ENCODE assay signal across 1 cellular context in the genomic region with DNA sequence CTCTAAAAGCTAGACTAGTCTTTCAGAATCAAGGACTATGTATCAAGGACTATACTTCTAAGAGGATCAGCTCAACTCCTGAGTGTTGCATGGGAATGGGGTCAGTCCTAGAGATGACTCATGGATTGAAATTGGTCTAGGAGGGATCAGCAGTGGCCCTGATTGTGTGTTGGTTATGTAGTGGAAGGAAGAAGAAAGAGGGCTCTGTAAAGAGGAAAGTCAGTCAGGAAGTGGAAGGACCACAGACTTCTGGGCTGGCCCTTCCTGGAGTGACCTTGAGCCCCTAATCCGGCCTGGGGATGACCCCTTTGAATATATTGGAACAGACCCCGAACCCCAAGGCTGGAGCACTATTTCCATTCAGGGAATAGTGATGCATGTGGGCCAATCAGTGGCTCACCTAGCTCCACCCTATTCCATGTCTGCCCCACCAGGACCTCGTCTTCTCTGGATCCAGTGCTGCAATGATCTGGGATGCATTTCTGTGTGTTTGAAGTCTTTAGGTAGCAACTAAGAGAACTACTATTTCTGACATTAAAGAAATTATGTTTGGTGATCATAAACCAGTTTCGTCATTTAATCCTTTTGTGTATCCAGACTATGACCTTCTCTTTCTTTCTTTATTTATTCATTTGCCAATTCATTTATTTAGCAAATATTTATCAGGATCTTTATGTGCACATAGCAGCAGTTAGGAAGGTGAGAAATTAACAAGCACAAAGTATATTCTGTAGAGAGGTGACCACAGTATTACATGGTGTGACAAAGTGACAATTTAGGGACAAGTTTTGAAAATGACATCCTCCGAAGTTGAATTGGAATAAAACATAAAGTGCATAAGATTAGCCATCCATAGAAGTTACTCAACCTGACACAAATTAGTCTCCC.
TF ChIP-seq lines count a peak whose summit lies in the region.

No MANE protein-coding gene starts in this region.

TF ChIP-seq in HEK293, 187 proteins besides CTCF, POLR2A, EP300 and RAD21:
- TF ChIP-seq, protein P1, sequence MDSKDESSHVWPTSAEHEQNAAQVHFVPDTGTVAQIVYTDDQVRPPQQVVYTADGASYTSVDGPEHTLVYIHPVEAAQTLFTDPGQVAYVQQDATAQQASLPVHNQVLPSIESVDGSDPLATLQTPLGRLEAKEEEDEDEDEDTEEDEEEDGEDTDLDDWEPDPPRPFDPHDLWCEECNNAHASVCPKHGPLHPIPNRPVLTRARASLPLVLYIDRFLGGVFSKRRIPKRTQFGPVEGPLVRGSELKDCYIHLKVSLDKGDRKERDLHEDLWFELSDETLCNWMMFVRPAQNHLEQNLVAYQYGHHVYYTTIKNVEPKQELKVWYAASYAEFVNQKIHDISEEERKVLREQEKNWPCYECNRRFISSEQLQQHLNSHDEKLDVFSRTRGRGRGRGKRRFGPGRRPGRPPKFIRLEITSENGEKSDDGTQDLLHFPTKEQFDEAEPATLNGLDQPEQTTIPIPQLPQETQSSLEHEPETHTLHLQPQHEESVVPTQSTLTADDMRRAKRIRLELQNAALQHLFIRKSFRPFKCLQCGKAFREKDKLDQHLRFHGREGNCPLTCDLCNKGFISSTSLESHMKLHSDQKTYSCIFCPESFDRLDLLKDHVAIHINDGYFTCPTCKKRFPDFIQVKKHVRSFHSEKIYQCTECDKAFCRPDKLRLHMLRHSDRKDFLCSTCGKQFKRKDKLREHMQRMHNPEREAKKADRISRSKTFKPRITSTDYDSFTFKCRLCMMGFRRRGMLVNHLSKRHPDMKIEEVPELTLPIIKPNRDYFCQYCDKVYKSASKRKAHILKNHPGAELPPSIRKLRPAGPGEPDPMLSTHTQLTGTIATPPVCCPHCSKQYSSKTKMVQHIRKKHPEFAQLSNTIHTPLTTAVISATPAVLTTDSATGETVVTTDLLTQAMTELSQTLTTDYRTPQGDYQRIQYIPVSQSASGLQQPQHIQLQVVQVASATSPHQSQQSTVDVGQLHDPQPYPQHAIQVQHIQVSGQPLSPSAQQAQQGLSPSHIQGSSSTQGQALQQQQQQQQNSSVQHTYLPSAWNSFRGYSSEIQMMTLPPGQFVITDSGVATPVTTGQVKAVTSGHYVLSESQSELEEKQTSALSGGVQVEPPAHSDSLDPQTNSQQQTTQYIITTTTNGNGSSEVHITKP (tag by site-specific recombination; IDR thresholded peaks at IDR 0.05): peak; percentile 59; the same call in 1 of the 2 replicates
- no peak for TF ChIP-seq ZFP41 (tag by site-specific recombination; IDR thresholded peaks at IDR 0.05; ENCODE audit: borderline replicate concordance)
- TF ChIP-seq, protein P2, sequence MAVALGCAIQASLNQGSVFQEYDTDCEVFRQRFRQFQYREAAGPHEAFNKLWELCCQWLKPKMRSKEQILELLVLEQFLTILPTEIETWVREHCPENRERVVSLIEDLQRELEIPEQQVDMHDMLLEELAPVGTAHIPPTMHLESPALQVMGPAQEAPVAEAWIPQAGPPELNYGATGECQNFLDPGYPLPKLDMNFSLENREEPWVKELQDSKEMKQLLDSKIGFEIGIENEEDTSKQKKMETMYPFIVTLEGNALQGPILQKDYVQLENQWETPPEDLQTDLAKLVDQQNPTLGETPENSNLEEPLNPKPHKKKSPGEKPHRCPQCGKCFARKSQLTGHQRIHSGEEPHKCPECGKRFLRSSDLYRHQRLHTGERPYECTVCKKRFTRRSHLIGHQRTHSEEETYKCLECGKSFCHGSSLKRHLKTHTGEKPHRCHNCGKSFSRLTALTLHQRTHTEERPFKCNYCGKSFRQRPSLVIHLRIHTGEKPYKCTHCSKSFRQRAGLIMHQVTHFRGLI (tag by site-specific recombination; IDR thresholded peaks at IDR 0.05): no peak
